2 cellular contexts compared by ENCODE assay signal in genomic region chr12:59452746-59453145, GRCh38.
TF ChIP-seq lines count a peak whose summit lies in the region.

No MANE protein-coding gene starts in this region.

TF ChIP-seq in SK-N-SH treated with all-trans-retinoic acid at 6 μM for 48 hours, 23 proteins besides CTCF, POLR2A, EP300 and RAD21 (continued from another document):
- TF ChIP-seq ZFP30 (CRISPR knock-in tag; IDR thresholded peaks at IDR 0.05), result no peak

TF ChIP-seq in WTC11, 78 proteins besides CTCF, POLR2A, EP300 and RAD21 (continued from another document):
- TF ChIP-seq, protein P1, sequence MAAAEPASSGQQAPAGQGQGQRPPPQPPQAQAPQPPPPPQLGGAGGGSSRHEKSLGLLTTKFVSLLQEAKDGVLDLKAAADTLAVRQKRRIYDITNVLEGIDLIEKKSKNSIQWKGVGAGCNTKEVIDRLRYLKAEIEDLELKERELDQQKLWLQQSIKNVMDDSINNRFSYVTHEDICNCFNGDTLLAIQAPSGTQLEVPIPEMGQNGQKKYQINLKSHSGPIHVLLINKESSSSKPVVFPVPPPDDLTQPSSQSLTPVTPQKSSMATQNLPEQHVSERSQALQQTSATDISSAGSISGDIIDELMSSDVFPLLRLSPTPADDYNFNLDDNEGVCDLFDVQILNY (CRISPR knock-in tag; IDR thresholded peaks at IDR 0.05), result no peak
- TF ChIP-seq TEAD1 (CRISPR knock-in tag; IDR thresholded peaks at IDR 0.05) (no peak), TCF7 (CRISPR knock-in tag; IDR thresholded peaks at IDR 0.05; ENCODE audit: low read depth) (no peak), ZNF416 (CRISPR knock-in tag; IDR thresholded peaks at IDR 0.05) (no peak), ZNF396 (CRISPR knock-in tag; IDR thresholded peaks at IDR 0.05; ENCODE audit: borderline replicate concordance) (no peak), ZNF281 (CRISPR knock-in tag; IDR thresholded peaks at IDR 0.05) (no peak), FOXP1 (CRISPR knock-in tag; IDR thresholded peaks at IDR 0.05; ENCODE audit: borderline replicate concordance) (no peak)
- TF ChIP-seq, protein P2, sequence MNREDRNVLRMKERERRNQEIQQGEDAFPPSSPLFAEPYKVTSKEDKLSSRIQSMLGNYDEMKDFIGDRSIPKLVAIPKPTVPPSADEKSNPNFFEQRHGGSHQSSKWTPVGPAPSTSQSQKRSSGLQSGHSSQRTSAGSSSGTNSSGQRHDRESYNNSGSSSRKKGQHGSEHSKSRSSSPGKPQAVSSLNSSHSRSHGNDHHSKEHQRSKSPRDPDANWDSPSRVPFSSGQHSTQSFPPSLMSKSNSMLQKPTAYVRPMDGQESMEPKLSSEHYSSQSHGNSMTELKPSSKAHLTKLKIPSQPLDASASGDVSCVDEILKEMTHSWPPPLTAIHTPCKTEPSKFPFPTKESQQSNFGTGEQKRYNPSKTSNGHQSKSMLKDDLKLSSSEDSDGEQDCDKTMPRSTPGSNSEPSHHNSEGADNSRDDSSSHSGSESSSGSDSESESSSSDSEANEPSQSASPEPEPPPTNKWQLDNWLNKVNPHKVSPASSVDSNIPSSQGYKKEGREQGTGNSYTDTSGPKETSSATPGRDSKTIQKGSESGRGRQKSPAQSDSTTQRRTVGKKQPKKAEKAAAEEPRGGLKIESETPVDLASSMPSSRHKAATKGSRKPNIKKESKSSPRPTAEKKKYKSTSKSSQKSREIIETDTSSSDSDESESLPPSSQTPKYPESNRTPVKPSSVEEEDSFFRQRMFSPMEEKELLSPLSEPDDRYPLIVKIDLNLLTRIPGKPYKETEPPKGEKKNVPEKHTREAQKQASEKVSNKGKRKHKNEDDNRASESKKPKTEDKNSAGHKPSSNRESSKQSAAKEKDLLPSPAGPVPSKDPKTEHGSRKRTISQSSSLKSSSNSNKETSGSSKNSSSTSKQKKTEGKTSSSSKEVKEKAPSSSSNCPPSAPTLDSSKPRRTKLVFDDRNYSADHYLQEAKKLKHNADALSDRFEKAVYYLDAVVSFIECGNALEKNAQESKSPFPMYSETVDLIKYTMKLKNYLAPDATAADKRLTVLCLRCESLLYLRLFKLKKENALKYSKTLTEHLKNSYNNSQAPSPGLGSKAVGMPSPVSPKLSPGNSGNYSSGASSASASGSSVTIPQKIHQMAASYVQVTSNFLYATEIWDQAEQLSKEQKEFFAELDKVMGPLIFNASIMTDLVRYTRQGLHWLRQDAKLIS (CRISPR knock-in tag; IDR thresholded peaks at IDR 0.05; ENCODE audit: borderline replicate concordance), result no peak
- TF ChIP-seq, protein P3, sequence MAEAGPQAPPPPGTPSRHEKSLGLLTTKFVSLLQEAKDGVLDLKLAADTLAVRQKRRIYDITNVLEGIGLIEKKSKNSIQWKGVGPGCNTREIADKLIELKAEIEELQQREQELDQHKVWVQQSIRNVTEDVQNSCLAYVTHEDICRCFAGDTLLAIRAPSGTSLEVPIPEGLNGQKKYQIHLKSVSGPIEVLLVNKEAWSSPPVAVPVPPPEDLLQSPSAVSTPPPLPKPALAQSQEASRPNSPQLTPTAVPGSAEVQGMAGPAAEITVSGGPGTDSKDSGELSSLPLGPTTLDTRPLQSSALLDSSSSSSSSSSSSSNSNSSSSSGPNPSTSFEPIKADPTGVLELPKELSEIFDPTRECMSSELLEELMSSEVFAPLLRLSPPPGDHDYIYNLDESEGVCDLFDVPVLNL (CRISPR knock-in tag; IDR thresholded peaks at IDR 0.05; ENCODE audit: borderline replicate concordance, low read depth), result no peak
- TF ChIP-seq, protein P4, sequence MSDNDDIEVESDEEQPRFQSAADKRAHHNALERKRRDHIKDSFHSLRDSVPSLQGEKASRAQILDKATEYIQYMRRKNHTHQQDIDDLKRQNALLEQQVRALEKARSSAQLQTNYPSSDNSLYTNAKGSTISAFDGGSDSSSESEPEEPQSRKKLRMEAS (CRISPR knock-in tag; IDR thresholded peaks at IDR 0.05), result no peak
- TF ChIP-seq, protein P5, sequence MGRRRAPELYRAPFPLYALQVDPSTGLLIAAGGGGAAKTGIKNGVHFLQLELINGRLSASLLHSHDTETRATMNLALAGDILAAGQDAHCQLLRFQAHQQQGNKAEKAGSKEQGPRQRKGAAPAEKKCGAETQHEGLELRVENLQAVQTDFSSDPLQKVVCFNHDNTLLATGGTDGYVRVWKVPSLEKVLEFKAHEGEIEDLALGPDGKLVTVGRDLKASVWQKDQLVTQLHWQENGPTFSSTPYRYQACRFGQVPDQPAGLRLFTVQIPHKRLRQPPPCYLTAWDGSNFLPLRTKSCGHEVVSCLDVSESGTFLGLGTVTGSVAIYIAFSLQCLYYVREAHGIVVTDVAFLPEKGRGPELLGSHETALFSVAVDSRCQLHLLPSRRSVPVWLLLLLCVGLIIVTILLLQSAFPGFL (CRISPR knock-in tag; IDR thresholded peaks at IDR 0.05; ENCODE audit: borderline replicate concordance), result no peak
- TF ChIP-seq, protein P6, sequence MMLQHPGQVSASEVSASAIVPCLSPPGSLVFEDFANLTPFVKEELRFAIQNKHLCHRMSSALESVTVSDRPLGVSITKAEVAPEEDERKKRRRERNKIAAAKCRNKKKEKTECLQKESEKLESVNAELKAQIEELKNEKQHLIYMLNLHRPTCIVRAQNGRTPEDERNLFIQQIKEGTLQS (CRISPR knock-in tag; conservative IDR thresholded peaks at IDR 0.05), result no peak
- TF ChIP-seq, protein P7, sequence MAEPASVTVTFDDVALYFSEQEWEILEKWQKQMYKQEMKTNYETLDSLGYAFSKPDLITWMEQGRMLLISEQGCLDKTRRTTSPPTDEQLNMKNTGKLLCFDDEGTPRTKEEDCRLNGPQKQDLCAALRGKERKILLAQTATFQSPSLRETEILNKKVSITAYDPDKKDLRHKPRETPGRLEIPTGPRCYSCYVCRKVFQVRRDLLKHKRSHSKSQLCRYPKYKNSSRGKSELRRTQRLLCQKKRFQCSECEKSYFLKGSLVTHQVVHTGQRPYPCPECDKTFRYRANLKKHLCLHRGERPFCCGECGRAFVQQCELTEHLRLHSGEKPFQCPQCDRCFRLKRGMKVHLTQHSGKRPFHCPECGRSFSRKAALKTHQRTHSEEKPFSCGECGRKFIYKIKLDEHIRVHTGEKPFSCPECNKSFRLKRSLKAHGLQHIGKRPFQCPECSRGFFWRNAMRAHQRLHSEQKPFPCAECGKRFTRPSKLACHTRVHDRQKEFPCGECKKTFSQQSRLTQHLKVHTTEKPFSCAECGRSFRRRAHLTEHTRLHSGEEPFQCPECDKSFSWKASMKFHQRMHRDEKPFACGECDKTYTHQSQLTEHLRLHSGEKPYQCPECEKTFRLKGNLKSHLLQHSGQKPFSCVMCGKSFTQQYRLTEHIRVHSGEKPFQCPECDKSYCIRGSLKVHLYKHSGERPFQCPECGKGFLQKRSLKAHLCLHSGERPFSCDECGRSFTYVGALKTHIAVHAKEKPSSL (CRISPR knock-in tag; conservative IDR thresholded peaks at IDR 0.05), result no peak
